Comparison of ENCODE assay signal across 18 cellular contexts in the genomic region with DNA sequence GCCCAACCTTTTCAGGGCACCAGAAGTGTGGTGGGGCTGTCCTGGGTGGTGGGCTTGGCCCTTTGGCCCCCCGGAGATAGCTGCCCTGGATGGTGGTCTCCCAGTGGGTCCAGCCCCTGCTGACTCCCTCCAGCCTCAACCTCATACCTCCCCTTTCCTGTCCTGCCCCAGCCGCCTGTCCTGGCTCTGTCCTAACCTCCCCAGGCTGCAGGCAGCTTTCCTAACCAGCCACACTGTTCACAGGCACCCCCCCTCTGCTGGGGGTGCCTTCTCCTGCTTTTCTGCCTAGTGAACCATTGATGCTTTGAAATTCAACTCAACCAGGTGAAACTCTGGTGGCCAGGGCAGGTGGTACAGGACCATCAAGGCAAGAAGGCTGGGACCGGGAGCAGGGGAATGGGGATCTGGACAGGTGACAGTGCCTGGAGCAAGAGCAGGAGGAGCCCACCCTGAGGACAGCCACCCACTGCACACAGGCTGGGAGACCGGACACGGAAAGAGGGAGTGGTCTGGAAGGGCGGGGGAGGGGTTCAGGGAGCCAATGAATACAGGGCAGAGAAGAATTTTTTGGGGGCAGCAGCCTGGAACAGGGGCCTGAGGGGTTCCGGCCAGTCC. TPM values are rescaled to one million over a fixed set of nuclear protein-coding genes. Genes with fewer than 3 reads are reported as not detected.
DNase-seq lines count a peak whose midpoint lies in the region; ATAC-seq and TF ChIP-seq lines count a peak whose summit lies in the region.
"Had no signal": no experiment of that assay in that cellular context is flagged by ENCODE, and none has a peak within 500 bp of the region (broad histone marks: within the 10 kb centered on the region; RNA-seq: fewer than 3 reads in every experiment).

No MANE protein-coding gene starts in this region.

- no peak overlapping the region for H3K4me2 ChIP-seq in mesendoderm (ENCODE audit: low read length)
- H3K4me2 ChIP-seq: KMS-11 had no signal

- H3K27ac ChIP-seq in VCaP (peak overlapping the region; percentile 99), mesendoderm (ENCODE audit: low read depth, low read length) (no peak overlapping the region), stomach (peak overlapping the region; percentile 39 to 85 (median 78))
- H3K27ac ChIP-seq: KMS-11 had no signal

- no peak overlapping the region for H2BK15ac ChIP-seq in mesendoderm (replicated peaks; ENCODE audit: low read depth)

- H3K36me3 ChIP-seq in mesendoderm (ENCODE audit: control insufficient read depth, insufficient read depth, low read length) (no peaks in the 10 kb centered on the region), stomach (no peaks in the 10 kb centered on the region)

- WGBS in mesendoderm (ENCODE audit: extremely low coverage, insufficient coverage, low lambda C conversion rate), result no CpG with 5 or more reads among the region's 7 CpGs
- 50 to 71% (median 59%) methylated on average over 7 of the region's 7 CpGs for WGBS in stomach, 5 donors

- ATAC-seq in natural killer cell treated with Interleukin-12 subunit alpha and Interleukin-12 subunit beta and Interleukin-15 and Interleukin-18, amount 100 ng/mL, for 72 hours, result no peak
- no peak for ATAC-seq in HG03175 (IDR thresholded peaks at IDR 0.05; ENCODE audit: unreplicated experiment)
- ATAC-seq: SK-N-SH treated with all-trans-retinoic acid at 6 μM for 48 hours had no signal

- H3K4me3 Mint-ChIP-seq in natural killer cell treated with Interleukin-12 subunit alpha and Interleukin-12 subunit beta and Interleukin-15 and Interleukin-18, amount 100 ng/mL, for 72 hours, result no peak overlapping the region

- H3K4me3 ChIP-seq in mesendoderm (ENCODE audit: low read length), result no peak overlapping the region
- no peak overlapping the region for H3K4me3 ChIP-seq in stomach

- no peak for TF ChIP-seq EP300 in stomach (IDR thresholded peaks at IDR 0.05)

- H3K36me3 Mint-ChIP-seq in natural killer cell treated with Interleukin-12 subunit alpha and Interleukin-12 subunit beta and Interleukin-15 and Interleukin-18, amount 100 ng/mL, for 72 hours, result no peaks in the 10 kb centered on the region

- H3K18ac ChIP-seq in mesendoderm (ENCODE audit: low read length), result no peak overlapping the region

- no peak for TF ChIP-seq CTCF in VCaP (conservative IDR thresholded peaks at IDR 0.05)
- no peak for TF ChIP-seq CTCF in stomach (IDR thresholded peaks at IDR 0.05)

- H3K56ac ChIP-seq in mesendoderm (ENCODE audit: low read length), result no peak overlapping the region

- H3K9ac ChIP-seq in mesendoderm (ENCODE audit: low read length), result no peak overlapping the region
- H3K9ac ChIP-seq: KMS-11 had no signal

- DNase-seq in Caki2 (ENCODE audit: low read depth), result peak; percentile 53
- DNase-seq in mesendoderm, result no peak
- no peak for DNase-seq in stomach
- no peak for DNase-seq in COLO829 (ENCODE audit: low spot score)
- no peak for DNase-seq in natural killer cell treated with Interleukin-12 subunit alpha and Interleukin-12 subunit beta and Interleukin-15 and Interleukin-18, amount 100 ng/mL, for 72 hours (ENCODE audit: low spot score)
- DNase-seq: C1 segment of cervical spinal cord, Caco-2, DMS79 treated with DMSO at 0.1 percent for 48 hours, GOT3, MM.1S, NCI-H1105, NCI-H1930, NCI-H510A treated with DMSO at 0.1 percent for 48 hours, SHP77 had no signal

- peaks cover 5 to 17% of the 10 kb centered on the region in 2 donors for H3K27me3 Mint-ChIP-seq in natural killer cell treated with Interleukin-12 subunit alpha and Interleukin-12 subunit beta and Interleukin-15 and Interleukin-18, amount 100 ng/mL, for 72 hours

- H3K79me2 ChIP-seq in mesendoderm (ENCODE audit: control insufficient read depth, insufficient read depth, low read length), result no peaks in the 10 kb centered on the region

- H3K79me1 ChIP-seq in mesendoderm (ENCODE audit: low read length), result no peaks in the 10 kb centered on the region

- no peak overlapping the region for H2BK120ac ChIP-seq in mesendoderm (ENCODE audit: low read depth, low read length)

- peak overlapping the region; percentile 50 for H2AK5ac ChIP-seq in mesendoderm (ENCODE audit: low read length)

- H3K9me3 ChIP-seq in stomach, result no peaks in the 10 kb centered on the region
- H3K9me3 ChIP-seq: Caco-2 had no signal

- no peak overlapping the region for H4K8ac ChIP-seq in mesendoderm (ENCODE audit: low read depth, low read length)

- no peak overlapping the region for H3K23ac ChIP-seq in mesendoderm (ENCODE audit: low read length)

- in situ Hi-C loops in Caki2 (cut with HindIII; ENCODE audit: low pct_unique_long_range_greater_than_20kb, low sequenced_read_pairs), result no loop called here

- H3K4me1 Mint-ChIP-seq in natural killer cell treated with Interleukin-12 subunit alpha and Interleukin-12 subunit beta and Interleukin-15 and Interleukin-18, amount 100 ng/mL, for 72 hours (ENCODE audit: low read depth in 2 of 2), result no peaks in the 10 kb centered on the region

- H3K4ac ChIP-seq in mesendoderm (ENCODE audit: low read depth, low read length), result no peak overlapping the region

- TF ChIP-seq POLR2A in stomach (IDR thresholded peaks at IDR 0.05), result no peak

- H3K27ac Mint-ChIP-seq in natural killer cell treated with Interleukin-12 subunit alpha and Interleukin-12 subunit beta and Interleukin-15 and Interleukin-18, amount 100 ng/mL, for 72 hours, result no peak overlapping the region

- H4K5ac ChIP-seq in mesendoderm (ENCODE audit: low read length), result no peak overlapping the region

- H2BK5ac ChIP-seq in mesendoderm (ENCODE audit: low read length), result no peak overlapping the region

- H3K4me1 ChIP-seq in mesendoderm (ENCODE audit: control insufficient read depth, low read depth, low read length) (peaks cover 16% of the 10 kb centered on the region), stomach (peaks cover 25 to 44% (median 39%) of the 10 kb centered on the region in 4 donors)

- intact Hi-C loops in stomach (cut with DNase I; ENCODE audit: low total_unique reads), result no loop called here

- H3K27me3 ChIP-seq in mesendoderm (ENCODE audit: insufficient read depth, low read length, poor library complexity), result no peaks in the 10 kb centered on the region
- peaks cover 0 to 46% (median 0%) of the 10 kb centered on the region in 3 donors for H3K27me3 ChIP-seq in stomach

- H3K9me3 Mint-ChIP-seq in natural killer cell treated with Interleukin-12 subunit alpha and Interleukin-12 subunit beta and Interleukin-15 and Interleukin-18, amount 100 ng/mL, for 72 hours, result no peaks in the 10 kb centered on the region

RNA-seq across cellular contexts. Expression of gene RAP1GAP, which starts 35.9 kb away (rescaled TPM):
- 23.7 and 40.1 TPM in 2 replicates for total RNA-seq in Caki2 (2014; rRNA removed; shearing (Covaris generic); ENCODE audit: low replicate concordance)
- polyA plus RNA-seq in mesendoderm (2013, experiment 1 of 2), result 8.2 TPM
- polyA plus RNA-seq in mesendoderm (2013, experiment 2 of 2), result 7.9 TPM
- total RNA-seq in stomach, result 100 to 1,000 TPM in 1 of 5 donors, 10 to 100 TPM in 4; 21.1 to 117 (median 60.6) TPM
- polyA plus RNA-seq in stomach, result 10 to 100 TPM; 48.6 to 98.3 (median 57.9) TPM
- under 1 TPM in 1 of 2 donors, not detected in 1; 0.19 TPM for total RNA-seq in natural killer cell treated with Interleukin-12 subunit alpha and Interleukin-12 subunit beta and Interleukin-15 and Interleukin-18, amount 100 ng/mL, for 72 hours

Comparison
In these comparisons a context has a peak if more than half of its experiments do, and no peak if none do; other contexts are left out.
1. RNA of gene RAP1GAP, which starts 35.9 kb away (total RNA-seq): 21.1 to 117 TPM in stomach and 23.7 to 40.1 TPM in Caki2; 0.19 TPM in natural killer cell treated with Interleukin-12 subunit alpha and Interleukin-12 subunit beta and Interleukin-15 and Interleukin-18, amount 100 ng/mL, for 72 hours; every median in the first group is over 10 times any median in the second.